ENCODE assay signal across 25 cellular contexts in the genomic region with DNA sequence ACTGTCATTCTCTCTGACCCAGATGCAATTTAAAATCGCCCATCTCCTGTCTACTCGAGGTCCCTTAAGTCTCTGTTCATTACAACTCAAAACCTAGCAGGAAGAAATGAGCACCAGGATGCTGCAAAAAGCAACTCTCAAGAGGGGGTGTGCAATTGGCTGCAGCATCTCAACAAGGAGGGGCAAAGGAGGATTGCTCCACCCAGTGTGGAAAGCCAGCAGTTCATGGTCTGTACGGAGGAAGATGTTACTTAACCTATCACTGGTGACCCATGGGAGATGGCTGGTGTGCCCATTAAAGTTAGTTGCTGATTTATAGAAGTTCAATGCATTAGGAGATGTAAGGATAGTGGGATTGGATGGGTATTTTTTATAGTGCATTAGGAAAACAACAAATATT.
"Had no signal": no experiment of that assay in that cellular context is flagged by ENCODE, and none has a peak within 500 bp of the region (broad histone marks: within the 10 kb centered on the region; RNA-seq: fewer than 3 reads in every experiment).

No MANE protein-coding gene starts in this region.

- H3K27me3 Mint-ChIP-seq: activated CD4-positive, alpha-beta T cell treated with anti-CD3 and anti-CD28 coated beads for 36 hours; activated naive CD8-positive, alpha-beta T cell; activated naive CD8-positive, alpha-beta T cell treated with anti-CD3 and anti-CD28 coated beads, Interleukin-2, amount 50 U/mL, for 24 hours; activated T-cell treated with anti-CD3 and anti-CD28 coated beads, Interleukin-2, amount 50 U/mL, for 24 hours; brain had no signal

- H3K27ac ChIP-seq: PC-9, RWPE1 had no signal

- DNase-seq: activated CD4-positive, alpha-beta T cell treated with anti-CD3 and anti-CD28 coated beads for 36 hours; activated CD4-positive, alpha-beta T cell treated with anti-CD3 and anti-CD28 coated beads, Interleukin-2, amount 10 ng/mL, durations not matched to agents 7 days and 5 days; activated CD4-positive, alpha-beta T cell treated with anti-CD3 and anti-CD28 coated beads, Interleukin-2, amount 50 U/mL, for 48 hours; activated CD8-positive, alpha-beta T cell treated with anti-CD3 and anti-CD28 coated beads, Interleukin-2, amount 10 ng/mL, durations not matched to agents 7 days and 5 days; activated naive CD4-positive, alpha-beta T cell treated with anti-CD3 and anti-CD28 coated beads, Interleukin-2, amount 10 ng/mL, durations not matched to agents 7 days and 5 days; activated naive CD8-positive, alpha-beta T cell treated with anti-CD3 and anti-CD28 coated beads, Interleukin-2, amount 50 U/mL, for 24 hours; activated T-cell treated with anti-CD3 and anti-CD28 coated beads, Interleukin-2, amount 50 U/mL, for 24 hours; caudate nucleus; NCI-H1105; NCI-H1417 treated with DMSO at 0.1 percent for 48 hours; NCI-H187 treated with DMSO at 0.1 percent for 48 hours; NCI-H2081; NCI-H226; NCI-H446 treated with DMSO at 0.1 percent for 48 hours; NCI-H524; NK-92 treated with Interleukin-12 subunit alpha and Interleukin-12 subunit beta, amount 100 ng/mL, for 24 hours; PC-9; SIG-M5; SW 1271 had no signal

- H3K4me1 Mint-ChIP-seq: activated CD4-positive, alpha-beta T cell treated with anti-CD3 and anti-CD28 coated beads, Interleukin-2, amount 10 ng/mL, durations not matched to agents 7 days and 5 days; activated naive CD4-positive, alpha-beta T cell treated with anti-CD3 and anti-CD28 coated beads, Interleukin-2, amount 10 ng/mL, durations not matched to agents 7 days and 5 days; activated naive CD8-positive, alpha-beta T cell treated with anti-CD3 and anti-CD28 coated beads, Interleukin-2, amount 50 U/mL, for 24 hours had no signal

- H3K4me3 ChIP-seq: PC-9 had no signal

- H3K4me2 ChIP-seq: PC-9 had no signal

- H3K4me3 Mint-ChIP-seq: activated CD4-positive, alpha-beta T cell treated with anti-CD3 and anti-CD28 coated beads for 36 hours; activated CD4-positive, alpha-beta T cell treated with anti-CD3 and anti-CD28 coated beads, Interleukin-2, amount 10 ng/mL, durations not matched to agents 7 days and 5 days; activated CD8-positive, alpha-beta T cell treated with anti-CD3 and anti-CD28 coated beads, Interleukin-2, amount 10 ng/mL, durations not matched to agents 7 days and 5 days; activated naive CD4-positive, alpha-beta T cell treated with anti-CD3 and anti-CD28 coated beads, Interleukin-2, amount 10 ng/mL, durations not matched to agents 7 days and 5 days; activated naive CD8-positive, alpha-beta T cell; activated naive CD8-positive, alpha-beta T cell treated with anti-CD3 and anti-CD28 coated beads, Interleukin-2, amount 50 U/mL, for 24 hours; activated T-cell treated with anti-CD3 and anti-CD28 coated beads, Interleukin-2, amount 50 U/mL, for 24 hours; brain; T-helper 2 cell treated with Interferon-gamma antibody and Interleukin-4, amounts not matched to agents 5 μg/mL and 100 μg/mL, for 36 hours had no signal

- H3K9me3 Mint-ChIP-seq: activated CD4-positive, alpha-beta T cell treated with anti-CD3 and anti-CD28 coated beads, Interleukin-2, amount 10 ng/mL, durations not matched to agents 7 days and 5 days; activated naive CD4-positive, alpha-beta T cell treated with anti-CD3 and anti-CD28 coated beads, Interleukin-2, amount 10 ng/mL, durations not matched to agents 7 days and 5 days; activated naive CD8-positive, alpha-beta T cell treated with anti-CD3 and anti-CD28 coated beads, Interleukin-2, amount 50 U/mL, for 24 hours; activated T-cell treated with anti-CD3 and anti-CD28 coated beads, Interleukin-2, amount 50 U/mL, for 24 hours; brain; T-helper 2 cell treated with Interferon-gamma antibody and Interleukin-4, amounts not matched to agents 5 μg/mL and 100 μg/mL, for 36 hours had no signal

- H2AFZ ChIP-seq: PC-9 had no signal

- H3K36me3 Mint-ChIP-seq: activated naive CD4-positive, alpha-beta T cell treated with anti-CD3 and anti-CD28 coated beads, Interleukin-2, amount 10 ng/mL, durations not matched to agents 7 days and 5 days had no signal

- ATAC-seq: activated CD4-positive, alpha-beta T cell treated with anti-CD3 and anti-CD28 coated beads for 36 hours; activated CD4-positive, CD25-positive, alpha-beta regulatory T cell treated with anti-CD3 and anti-CD28 coated beads, Interleukin-2, amount 50 U/mL, for 24 hours; activated CD8-positive, alpha-beta T cell treated with anti-CD3 and anti-CD28 coated beads, Interleukin-2, amount 10 ng/mL, durations not matched to agents 7 days and 5 days; activated naive CD8-positive, alpha-beta T cell treated with anti-CD3 and anti-CD28 coated beads, Interleukin-2, amount 50 U/mL, for 24 hours; Right ventricle myocardium inferior had no signal

- H3K27ac Mint-ChIP-seq: activated CD4-positive, alpha-beta T cell treated with anti-CD3 and anti-CD28 coated beads for 36 hours; activated CD4-positive, alpha-beta T cell treated with anti-CD3 and anti-CD28 coated beads, Interleukin-2, amount 10 ng/mL, durations not matched to agents 7 days and 5 days; activated CD8-positive, alpha-beta T cell treated with anti-CD3 and anti-CD28 coated beads, Interleukin-2, amount 10 ng/mL, durations not matched to agents 7 days and 5 days; activated naive CD4-positive, alpha-beta T cell treated with anti-CD3 and anti-CD28 coated beads, Interleukin-2, amount 10 ng/mL, durations not matched to agents 7 days and 5 days; activated naive CD8-positive, alpha-beta T cell; activated naive CD8-positive, alpha-beta T cell treated with anti-CD3 and anti-CD28 coated beads, Interleukin-2, amount 50 U/mL, for 24 hours; activated T-cell treated with anti-CD3 and anti-CD28 coated beads, Interleukin-2, amount 50 U/mL, for 24 hours; brain; T-helper 2 cell treated with Interferon-gamma antibody and Interleukin-4, amounts not matched to agents 5 μg/mL and 100 μg/mL, for 36 hours had no signal
